Comparison of ENCODE assay signal across 8 cellular contexts in genomic region chr14:77322209-77322902, GRCh38. TPM values are rescaled to one million over a fixed set of nuclear protein-coding genes. Genes with fewer than 3 reads are reported as not detected.
DNase-seq lines count a peak whose midpoint lies in the region; ATAC-seq and TF ChIP-seq lines count a peak whose summit lies in the region.

No MANE protein-coding gene starts in this region.

- DNase-seq in CD14-positive monocyte (ENCODE audit: low spot score) (no peak), Karpas-422 (peak; percentile 54), chondrocyte (ENCODE audit: low spot score) (no peak), nephron progenitor cell (no peak), SHP77 (lab: John Stamatoyannopoulos, UW) (no peak)
- DNase-seq in activated CD8-positive, alpha-beta memory T cell treated with anti-CD3 and anti-CD28 coated beads, Interleukin-2, amount 50 U/mL, for 48 hours = no peak

- H3K27me3 Mint-ChIP-seq in CD14-positive monocyte (ENCODE audit: low read depth in 3 of 3) = no peaks in the 10 kb centered on the region
- H3K27me3 Mint-ChIP-seq in chondrocyte (ENCODE audit: low read depth) = no peaks in the 10 kb centered on the region
- H3K27me3 Mint-ChIP-seq in nephron progenitor cell (ENCODE audit: low read depth, poor library complexity) = no peaks in the 10 kb centered on the region

- H3K27ac ChIP-seq in Karpas-422 (ENCODE audit: low read length) = peak overlapping the region; percentile 88

- peak overlapping the region; percentile 86 for H3K4me2 ChIP-seq in Karpas-422 (ENCODE audit: low read depth, low read length, poor library complexity, severe bottlenecking)

- TF ChIP-seq CTCF in CD14-positive monocyte (IDR thresholded peaks at IDR 0.05) = no peak
- no peak for TF ChIP-seq CTCF in chondrocyte (IDR thresholded peaks at IDR 0.05)
- no peak for TF ChIP-seq CTCF in nephron progenitor cell (IDR thresholded peaks at IDR 0.05)

- no peaks in the 10 kb centered on the region for H3K36me3 ChIP-seq in Karpas-422 (ENCODE audit: insufficient read depth, low read length)

- no peaks in the 10 kb centered on the region for H3K9me2 ChIP-seq in Karpas-422 (replicated peaks; ENCODE audit: insufficient read depth, low read length)

- H3K36me3 Mint-ChIP-seq in CD14-positive monocyte (peaks cover 3 to 6% of the 10 kb centered on the region in 2 donors), chondrocyte (ENCODE audit: low read depth) (no peaks in the 10 kb centered on the region), nephron progenitor cell (ENCODE audit: low read depth) (no peaks in the 10 kb centered on the region)

- no peaks in the 10 kb centered on the region for H3K27me3 ChIP-seq in Karpas-422 (ENCODE audit: low read length)

- H3K4me1 ChIP-seq in Karpas-422 (ENCODE audit: low read length) = peaks cover 29% of the 10 kb centered on the region

- no peak for ATAC-seq in GM19397 (IDR thresholded peaks at IDR 0.05; ENCODE audit: unreplicated experiment)
- no peak for ATAC-seq in GM21786 (IDR thresholded peaks at IDR 0.05; ENCODE audit: unreplicated experiment)

- H4K20me1 ChIP-seq in Karpas-422 (ENCODE audit: insufficient read depth, low read depth, low read length) = no peaks in the 10 kb centered on the region

- peak overlapping the region in 6 of 7 donors; percentile 77 to 100 (median 99) for H3K27ac Mint-ChIP-seq in CD14-positive monocyte
- peak overlapping the region; percentile 100 for H3K27ac Mint-ChIP-seq in chondrocyte (ENCODE audit: unreplicated experiment)
- no peak overlapping the region for H3K27ac Mint-ChIP-seq in nephron progenitor cell

- H3K4me1 Mint-ChIP-seq in CD14-positive monocyte (peaks cover 19% of the 10 kb centered on the region), chondrocyte (ENCODE audit: low read depth) (peaks cover 31% of the 10 kb centered on the region), nephron progenitor cell (peaks cover 69% of the 10 kb centered on the region)

- intact Hi-C loops in CD14-positive monocyte (cut with micrococcal nuclease) = loop anchor here (5.0 to 10.0 kb wide), 3 partner anchors 55 to 448 kb away; partner anchors contain the start of genes SAMD15 (in 2 of the 2), TMED8 (in 2 of the 2), AHSA1 (in 1 of the 2) and VIPAS39 (in 1 of the 2)

- H3K79me2 ChIP-seq in Karpas-422 (ENCODE audit: low read length) = peaks cover 40% of the 10 kb centered on the region

- H3K9me3 Mint-ChIP-seq in CD14-positive monocyte (no peaks in the 10 kb centered on the region), chondrocyte (ENCODE audit: low read depth) (no peaks in the 10 kb centered on the region), nephron progenitor cell (no peaks in the 10 kb centered on the region)

- H3K4me3 ChIP-seq in Karpas-422 (ENCODE audit: low read length) = peak overlapping the region; percentile 84

- H3K9me3 ChIP-seq in Karpas-422 (ENCODE audit: low read length) = no peaks in the 10 kb centered on the region

- H2AFZ ChIP-seq in Karpas-422 (ENCODE audit: low read length) = peak overlapping the region; percentile 49

- peak overlapping the region; percentile 93 for H3K9ac ChIP-seq in Karpas-422 (ENCODE audit: low read length)

- peak overlapping the region; percentile 98 for H3K4me3 Mint-ChIP-seq in CD14-positive monocyte
- H3K4me3 Mint-ChIP-seq in chondrocyte (ENCODE audit: unreplicated experiment) = peak overlapping the region; percentile 98
- peak overlapping the region; percentile 96 for H3K4me3 Mint-ChIP-seq in nephron progenitor cell

RNA-seq across cellular contexts. Expression of gene GSTZ1, which starts 1.5 kb away (rescaled TPM):
- 10 to 100 TPM; 15.3 to 16.4 TPM for polyA plus RNA-seq in CD14-positive monocyte
- total RNA-seq in Karpas-422 (2014; rRNA removed; shearing (Covaris generic); ENCODE audit: low replicate concordance) = 44.8 and 55.3 TPM in 2 replicates
- total RNA-seq in chondrocyte = 9.8 to 14.1 TPM (median 12.5 TPM) in 3 replicates

RNA-seq across cellular contexts. Expression of gene POMT2, which starts 1.7 kb away (rescaled TPM):
- polyA plus RNA-seq in CD14-positive monocyte = 1 to 10 TPM; 1.5 to 1.8 TPM
- 24.0 and 30.4 TPM in 2 replicates for total RNA-seq in Karpas-422 (2014; rRNA removed; shearing (Covaris generic); ENCODE audit: low replicate concordance)
- total RNA-seq in chondrocyte = 30.1 to 45.1 TPM (median 34.7 TPM) in 3 replicates

RNA-seq across cellular contexts. Expression of gene NGB, which starts 51.4 kb away (rescaled TPM):
- not detected for polyA plus RNA-seq in CD14-positive monocyte
- not detected in 2 replicates for total RNA-seq in Karpas-422 (2014; rRNA removed; shearing (Covaris generic); ENCODE audit: low replicate concordance)
- total RNA-seq in chondrocyte = not detected in 3 replicates

RNA-seq across cellular contexts. Expression of gene TMED8, which starts 54.5 kb away (rescaled TPM):
- 1 to 10 TPM; 6.1 to 6.2 TPM for polyA plus RNA-seq in CD14-positive monocyte
- 41.3 and 73.8 TPM in 2 replicates for total RNA-seq in Karpas-422 (2014; rRNA removed; shearing (Covaris generic); ENCODE audit: low replicate concordance)
- 10.3 to 12.5 TPM (median 10.4 TPM) in 3 replicates for total RNA-seq in chondrocyte

RNA-seq across cellular contexts. Expression of gene SAMD15, which starts 54.8 kb away (rescaled TPM):
- polyA plus RNA-seq in CD14-positive monocyte = under 1 TPM in 1 of 2 donors, not detected in 1; 0.08 TPM
- total RNA-seq in Karpas-422 (2014; rRNA removed; shearing (Covaris generic); ENCODE audit: low replicate concordance) = 2.2 and 3.3 TPM in 2 replicates
- 1.2 to 3.3 TPM (median 1.4 TPM) in 3 replicates for total RNA-seq in chondrocyte
